ENCODE assay signal across 13 cellular contexts in genomic region chr3:60294181-60294580, GRCh38.
DNase-seq lines count a peak whose midpoint lies in the region; ATAC-seq, FAIRE-seq and TF ChIP-seq lines count a peak whose summit lies in the region.
"Had no signal": no experiment of that assay in that cellular context is flagged by ENCODE, and none has a peak within 500 bp of the region (broad histone marks: within the 10 kb centered on the region; RNA-seq: fewer than 3 reads in every experiment).

No MANE protein-coding gene starts in this region.

- H3K27ac Mint-ChIP-seq in activated T-helper 17 cell treated with anti-CD3 and anti-CD28 coated beads, Interleukin-2, amount 50 U/mL, for 72 hours = no peak overlapping the region
- H3K27ac Mint-ChIP-seq: CD8-positive, alpha-beta memory T cell; mesothelial cell of epicardium had no signal

- H3K9me3 ChIP-seq in stomach = peaks cover 0 to 3% (median 0%) of the 10 kb centered on the region in 4 donors

- no peaks in the 10 kb centered on the region for H3K36me3 ChIP-seq in stomach

- TF ChIP-seq CTCF in stomach (IDR thresholded peaks at IDR 0.05) = no peak

- H3K27me3 Mint-ChIP-seq in activated T-helper 17 cell treated with anti-CD3 and anti-CD28 coated beads, Interleukin-2, amount 50 U/mL, for 72 hours = no peaks in the 10 kb centered on the region

- FAIRE-seq in HTR-8/SVneo (lab: Jason Lieb, UNC) = no peak

- TF ChIP-seq POLR2A in stomach (IDR thresholded peaks at IDR 0.05) = no peak

- H3K4me1 Mint-ChIP-seq in activated T-helper 17 cell treated with anti-CD3 and anti-CD28 coated beads, Interleukin-2, amount 50 U/mL, for 72 hours = no peaks in the 10 kb centered on the region
- H3K4me1 Mint-ChIP-seq: CD8-positive, alpha-beta memory T cell had no signal

- ATAC-seq in activated T-helper 17 cell treated with anti-CD3 and anti-CD28 coated beads, Interleukin-2, amount 50 U/mL, for 72 hours (replicated peaks) = peak; percentile 43

- in situ Hi-C loops in Caki2 (cut with HindIII; ENCODE audit: low pct_unique_long_range_greater_than_20kb, low sequenced_read_pairs) = no loop called here

- no peaks in the 10 kb centered on the region for H3K36me3 Mint-ChIP-seq in activated T-helper 17 cell treated with anti-CD3 and anti-CD28 coated beads, Interleukin-2, amount 50 U/mL, for 72 hours (ENCODE audit: low read depth)
- H3K36me3 Mint-ChIP-seq: mesothelial cell of epicardium had no signal

- H3K27ac ChIP-seq in stomach = no peak overlapping the region
- H3K27ac ChIP-seq: epithelial cell of prostate had no signal

- H3K9me3 Mint-ChIP-seq in activated T-helper 17 cell treated with anti-CD3 and anti-CD28 coated beads, Interleukin-2, amount 50 U/mL, for 72 hours = no peaks in the 10 kb centered on the region
- H3K9me3 Mint-ChIP-seq: CD8-positive, alpha-beta memory T cell had no signal

- TF ChIP-seq EP300 in stomach (IDR thresholded peaks at IDR 0.05) = no peak

- intact Hi-C loops in stomach (cut with DNase I; ENCODE audit: low total_unique reads) = no loop called here

- H3K4me1 ChIP-seq in stomach = peaks cover 0 to 4% (median 0%) of the 10 kb centered on the region in 4 donors

- H3K4me3 Mint-ChIP-seq in activated T-helper 17 cell treated with anti-CD3 and anti-CD28 coated beads, Interleukin-2, amount 50 U/mL, for 72 hours = no peak overlapping the region
- H3K4me3 Mint-ChIP-seq: CD8-positive, alpha-beta memory T cell; mesothelial cell of epicardium had no signal

- 41 to 64% (median 57%) methylated on average over 3 of the region's 3 CpGs for WGBS in stomach, 5 donors

- DNase-seq in Caki2 (ENCODE audit: low read depth) (peak; percentile 29), HTR-8/SVneo (ENCODE audit: insufficient read length, low spot score) (peak; percentile 4), left kidney (ENCODE audit: low read depth, low spot score) (peak; percentile 46), HuH-7 (ENCODE audit: low spot score) (no peak), stomach (no peak), NCI-H2081 treated with DMSO at 0.1 percent for 48 hours (lab: John Stamatoyannopoulos, UW) (no peak)
- DNase-seq: CD8-positive, alpha-beta memory T cell; cerebellar nuclear complex; posterior cingulate gyrus; stimulated activated CD4-positive, alpha-beta T cell treated with anti-CD3 and anti-CD28 coated beads, Interleukin-4, amount 100 ng/mL, for 4 hours had no signal

- no peaks in the 10 kb centered on the region for H3K27me3 ChIP-seq in stomach

- H3K4me3 ChIP-seq in stomach = no peak overlapping the region

Comparison
In these comparisons a context has a peak if more than half of its experiments do, and no peak if none do; other contexts are left out.
1. DNase-seq: peak in Caki2 (single experiment), HTR-8/SVneo (single experiment) and left kidney (single experiment); none in HuH-7 (single experiment), stomach (single experiment) and NCI-H2081 treated with DMSO at 0.1 percent for 48 hours (single experiment).